7 cellular contexts compared by ENCODE assay signal in genomic region chr5:155908543-155908942, GRCh38.
"Had no signal": no experiment of that assay in that cellular context is flagged by ENCODE, and none has a peak within 500 bp of the region (broad histone marks: within the 10 kb centered on the region; RNA-seq: fewer than 3 reads in every experiment).

No MANE protein-coding gene starts in this region.

- H2AFZ ChIP-seq: GM23248 had no signal

- H3K36me3 ChIP-seq: HAP-1 had no signal

- H3K4me3 ChIP-seq: GM23248, HAP-1 had no signal

- H3K4me1 ChIP-seq: HAP-1 had no signal

- ATAC-seq: HCT116 had no signal

- H3K27ac ChIP-seq: GM23248 had no signal

- DNase-seq: GM23248, GOT3, H7, KG1 had no signal

- H3K9me3 ChIP-seq: HAP-1 had no signal

- FAIRE-seq: HTR-8/SVneo had no signal

- H3K9ac ChIP-seq: GM23248 had no signal
